In genomic region chrX:11111947-11112346, GRCh38 we compare ENCODE assay signal across 8 cellular contexts. TPM values are rescaled to one million over a fixed set of nuclear protein-coding genes. Genes with fewer than 3 reads are reported as not detected.
DNase-seq lines count a peak whose midpoint lies in the region; ATAC-seq and TF ChIP-seq lines count a peak whose summit lies in the region.

No MANE protein-coding gene starts in this region.

- H3K4me2 ChIP-seq in mesenchymal stem cell (ENCODE audit: low read length, poor library complexity, severe bottlenecking) = peak overlapping the region; percentile 53

- H3K27me3 ChIP-seq in cardiac muscle cell = no peaks in the 10 kb centered on the region
- no peaks in the 10 kb centered on the region for H3K27me3 ChIP-seq in mesenchymal stem cell (ENCODE audit: control insufficient read depth in 1 of 2, insufficient read depth in 1 of 2, low read length in 2 of 2)
- H3K27me3 ChIP-seq in upper lobe of right lung = no peaks in the 10 kb centered on the region

- H3K27me3 Mint-ChIP-seq in brain = peaks cover 4% of the 10 kb centered on the region

- no peak overlapping the region for H2AK5ac ChIP-seq in mesenchymal stem cell (ENCODE audit: low read length, severe bottlenecking)

- H3K4me1 Mint-ChIP-seq in brain = peaks cover 21% of the 10 kb centered on the region

- no peak overlapping the region for H2AFZ ChIP-seq in mesenchymal stem cell (ENCODE audit: low read depth, low read length)

- H4K91ac ChIP-seq in mesenchymal stem cell (ENCODE audit: low read length) = no peak overlapping the region

- H4K8ac ChIP-seq in mesenchymal stem cell (ENCODE audit: low read length) = no peak overlapping the region

- H3K4me1 ChIP-seq in cardiac muscle cell (ENCODE audit: low read depth) (no peaks in the 10 kb centered on the region), mesenchymal stem cell (ENCODE audit: control insufficient read depth, insufficient read depth, low read depth, low read length) (peaks cover 5% of the 10 kb centered on the region), upper lobe of right lung (peaks cover 5% of the 10 kb centered on the region)

- CTCF ChIA-PET in GM10248 (lab: Yijun Ruan, JAX) = no interaction called here

- H3K23ac ChIP-seq in mesenchymal stem cell (ENCODE audit: low read length in 2 of 2) = no peak overlapping the region

- peak overlapping the region; percentile 95 for H3K27ac ChIP-seq in cardiac muscle cell
- no peak overlapping the region for H3K27ac ChIP-seq in mesenchymal stem cell (ENCODE audit: low read length, poor library complexity, severe bottlenecking)
- peak overlapping the region; percentile 81 for H3K27ac ChIP-seq in upper lobe of right lung

- H2BK12ac ChIP-seq in mesenchymal stem cell (ENCODE audit: low read length in 2 of 2) = no peak overlapping the region

- no peak for TF ChIP-seq CTCF in cardiac muscle cell (IDR thresholded peaks at IDR 0.05; ENCODE audit: low read depth, low read length)
- TF ChIP-seq CTCF in brain (conservative IDR thresholded peaks at IDR 0.05) = no peak
- no peak for TF ChIP-seq CTCF in upper lobe of right lung (IDR thresholded peaks at IDR 0.05)
- TF ChIP-seq CTCF in GM10248 (IDR thresholded peaks at IDR 0.05; ENCODE audit: control extremely low read depth, extremely low read depth, low read depth, missing control alignments) = no peak

- no peaks in the 10 kb centered on the region for H3K9me3 Mint-ChIP-seq in brain

- H3K36me3 ChIP-seq in cardiac muscle cell (peaks cover 20% of the 10 kb centered on the region), mesenchymal stem cell (ENCODE audit: control insufficient read depth in 1 of 2, insufficient read depth in 2 of 2, low read depth in 1 of 2, low read length in 2 of 2) (peaks cover 8 to 40% of the 10 kb centered on the region in 2 experiments), upper lobe of right lung (peaks cover 23% of the 10 kb centered on the region)

- H3K4ac ChIP-seq in mesenchymal stem cell (ENCODE audit: low read depth in 1 of 2, low read length in 2 of 2) = no peak overlapping the region

- no peak overlapping the region for H3K18ac ChIP-seq in mesenchymal stem cell (ENCODE audit: low read depth in 1 of 2, low read length in 2 of 2)

- peak overlapping the region in 4 of 5 experiments; percentile 72 to 96 (median 90) for H3K27ac Mint-ChIP-seq in brain

- ATAC-seq in Right ventricle myocardium superior (ENCODE audit: poor library complexity) (no peak), upper lobe of right lung (no peak), HG02885 (IDR thresholded peaks at IDR 0.05; ENCODE audit: poor library complexity, unreplicated experiment) (no peak)

- H2BK15ac ChIP-seq in mesenchymal stem cell (ENCODE audit: low read depth, poor library complexity, severe bottlenecking) = no peak overlapping the region

- H3K79me1 ChIP-seq in mesenchymal stem cell (replicated peaks; ENCODE audit: low read length, poor library complexity, severe bottlenecking) = peaks cover 6% of the 10 kb centered on the region

- H3K9me3 ChIP-seq in cardiac muscle cell (ENCODE audit: low read depth) (no peaks in the 10 kb centered on the region), mesenchymal stem cell (ENCODE audit: control insufficient read depth, low read length) (no peaks in the 10 kb centered on the region), upper lobe of right lung (no peaks in the 10 kb centered on the region)

- WGBS in mesenchymal stem cell = 60% methylated on average over 3 of the region's 9 CpGs

- peak overlapping the region; percentile 97 for H3K9ac ChIP-seq in mesenchymal stem cell (ENCODE audit: low read length)

- DNase-seq in cardiac muscle cell (ENCODE audit: low read depth in 1 of 2, low spot score in 1 of 2) = no peak
- no peak for DNase-seq in Right ventricle myocardium superior
- no peak for DNase-seq in mesenchymal stem cell
- DNase-seq in upper lobe of right lung = no peak
- DNase-seq in SIG-M5 treated with dmso at 0.1 percent for 504 hours (lab: John Stamatoyannopoulos, UW; ENCODE audit: unreplicated experiment) = no peak
- DNase-seq in GM10248 (ENCODE audit: extremely low spot score) = no peak

- peaks cover 8% of the 10 kb centered on the region for H3K36me3 Mint-ChIP-seq in brain

- no peak overlapping the region for H3K14ac ChIP-seq in mesenchymal stem cell (ENCODE audit: low read length in 2 of 2)

- intact Hi-C loops in Right ventricle myocardium superior (cut with DNase I) (no loop called here), upper lobe of right lung (cut with DNase I) (no loop called here)

- H2BK120ac ChIP-seq in mesenchymal stem cell (ENCODE audit: low read depth, low read length) = no peak overlapping the region

- H2BK5ac ChIP-seq in mesenchymal stem cell (ENCODE audit: low read depth, low read length, poor library complexity, severe bottlenecking) = no peak overlapping the region

- H3K4me3 Mint-ChIP-seq in brain = no peak overlapping the region

- H3K4me3 ChIP-seq in cardiac muscle cell = peak overlapping the region; percentile 85
- H3K4me3 ChIP-seq in mesenchymal stem cell (ENCODE audit: insufficient read depth in 1 of 2, low read depth in 1 of 2, low read length in 2 of 2) = peak overlapping the region; percentile 2 to 86
- H3K4me3 ChIP-seq in upper lobe of right lung = peak overlapping the region; percentile 68

- POLR2A ChIA-PET in GM10248 (lab: Yijun Ruan, JAX) = no interaction called here

RNA-seq across cellular contexts. Expression of gene HCCS, which starts 0.8 kb away (rescaled TPM):
- total RNA-seq in cardiac muscle cell (13.6 and 19.2 TPM in 2 replicates), Right ventricle myocardium superior (54.6 TPM), upper lobe of right lung (19.4 TPM)
- polyA plus RNA-seq in cardiac muscle cell (39.0 and 40.5 TPM in 2 replicates), brain (ENCODE audit: insufficient read depth, low read depth, low replicate concordance) (20.8 TPM)
- polyA plus RNA-seq in mesenchymal stem cell (2013, experiment 1 of 2) = 35.5 TPM
- polyA plus RNA-seq in mesenchymal stem cell (2013, experiment 2 of 2) = 34.3 TPM
